In the genomic region with DNA sequence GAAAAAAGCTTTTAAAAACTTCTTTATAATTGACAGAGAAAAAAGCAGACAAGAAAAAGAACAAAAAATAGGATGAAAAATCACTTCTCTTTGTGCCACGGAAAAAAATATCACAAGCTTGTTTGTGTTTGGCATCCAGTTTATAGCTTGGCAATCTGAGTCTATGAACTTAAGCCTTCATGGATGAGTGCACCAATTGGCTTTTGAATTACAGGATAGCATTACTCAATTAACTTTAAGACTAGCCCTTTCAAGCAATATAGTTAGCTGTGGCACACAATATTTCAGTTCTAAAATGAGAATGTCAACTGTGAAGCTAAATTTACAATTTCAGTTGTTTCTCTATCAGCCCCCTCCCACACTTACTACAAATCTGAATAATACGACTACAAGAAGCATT, we compare ENCODE assay signal across 20 cellular contexts. TPM values are rescaled to one million over a fixed set of nuclear protein-coding genes. Genes with fewer than 3 reads are reported as not detected.
DNase-seq lines count a peak whose midpoint lies in the region; ATAC-seq and TF ChIP-seq lines count a peak whose summit lies in the region.
"Had no signal": no experiment of that assay in that cellular context is flagged by ENCODE, and none has a peak within 500 bp of the region (broad histone marks: within the 10 kb centered on the region; RNA-seq: fewer than 3 reads in every experiment).

No MANE protein-coding gene starts in this region.

- DNase-seq in A673 (ENCODE audit: low spot score): peak; percentile 17
- peak; percentile 75 for DNase-seq in DMS79 treated with DMSO at 0.1 percent for 48 hours (lab: John Stamatoyannopoulos, UW)
- peak; percentile 79 for DNase-seq in NCI-H69 (lab: John Stamatoyannopoulos, UW)
- no peak for DNase-seq in NCI-H774 (lab: John Stamatoyannopoulos, UW)
- DNase-seq in GM19238 (ENCODE audit: insufficient read length, low spot score): no peak
- no peak for DNase-seq in gastrocnemius medialis
- DNase-seq in T-helper 17 cell: no peak
- DNase-seq: activated CD4-positive, alpha-beta T cell treated with anti-CD3 and anti-CD28 coated beads for 4 hours; activated effector memory CD4-positive, alpha-beta T cell treated with anti-CD3 and anti-CD28 coated beads, Interleukin-2, amount 50 U/mL, for 16 hours; Caco-2; GDM1; heart right ventricle; IMR-90; MG63; Peyer's patch had no signal

- H3K27ac Mint-ChIP-seq in nephron (peak overlapping the region; percentile 64 to 88 (median 80)), T-helper 17 cell (no peak overlapping the region)

- POLR2A ChIA-PET in A673 (lab: Charles Lee; ENCODE audit: low non-redundant PET): no interaction called here

- CTCF ChIA-PET in A673 (lab: Charles Lee): interaction anchor here (1.0 kb wide), 1 partner anchor 9 kb away, joined by 8 read pairs; a partner anchor contains a TSS

- H3K4me3 Mint-ChIP-seq in nephron (peak overlapping the region in 1 of 3 experiments; percentile 28), T-helper 17 cell (no peak overlapping the region)

- no peaks in the 10 kb centered on the region for H3K27me3 ChIP-seq in A673 (replicated peaks; ENCODE audit: insufficient read depth, low read depth, low read length, poor library complexity)
- no peaks in the 10 kb centered on the region for H3K27me3 ChIP-seq in gastrocnemius medialis
- H3K27me3 ChIP-seq: Peyer's patch had no signal

- no peak for TF ChIP-seq POLR2A in gastrocnemius medialis (IDR thresholded peaks at IDR 0.05)

- H3K9me3 ChIP-seq in A673 (ENCODE audit: low read depth, low read length, poor library complexity, severe bottlenecking) (no peaks in the 10 kb centered on the region), gastrocnemius medialis (no peaks in the 10 kb centered on the region), T-helper 17 cell (ENCODE audit: control insufficient read depth, low read length, poor library complexity, severe bottlenecking) (peaks cover 2% of the 10 kb centered on the region)
- H3K9me3 ChIP-seq: Caco-2, heart right ventricle, MG63, neutrophil, Peyer's patch had no signal

- no peak for TF ChIP-seq CTCF in A673 (conservative IDR thresholded peaks at IDR 0.05; ENCODE audit: low read depth, low read length)
- no peak for TF ChIP-seq CTCF in nephron (IDR thresholded peaks at IDR 0.05; ENCODE audit: unreplicated experiment in 3 of 3)
- TF ChIP-seq CTCF in gastrocnemius medialis (IDR thresholded peaks at IDR 0.05 in 4 of 5, conservative IDR thresholded peaks at IDR 0.05 in 1 of 5): no peak

- H3K27me3 Mint-ChIP-seq in nephron (ENCODE audit: low read depth) (no peaks in the 10 kb centered on the region), T-helper 17 cell (peaks cover 59% of the 10 kb centered on the region)

- H3K27ac ChIP-seq in A673 (ENCODE audit: low read depth, low read length, poor library complexity, severe bottlenecking) (no peak overlapping the region), gastrocnemius medialis (no peak overlapping the region)
- H3K27ac ChIP-seq: heart right ventricle, neutrophil, SK-N-MC had no signal

- H3K4me3 ChIP-seq in A673 (ENCODE audit: low read depth, low read length, poor library complexity, severe bottlenecking) (no peak overlapping the region), gastrocnemius medialis (no peak overlapping the region)
- H3K4me3 ChIP-seq: GM12878, heart right ventricle, MG63, Peyer's patch, SK-N-MC had no signal

- in situ Hi-C loops in gastrocnemius medialis (cut with MboI; ENCODE audit: low sequenced_read_pairs in 4 of 4): no loop called here

- H3K4me1 ChIP-seq in A673 (ENCODE audit: insufficient read depth, low read length, poor library complexity, severe bottlenecking) (peaks cover 5% of the 10 kb centered on the region), gastrocnemius medialis (peaks cover 8 to 18% of the 10 kb centered on the region in 2 donors)
- H3K4me1 ChIP-seq: Caco-2, Peyer's patch had no signal

- H3K9me3 Mint-ChIP-seq in nephron: no peaks in the 10 kb centered on the region

- peaks cover 36% of the 10 kb centered on the region for H3K4me1 Mint-ChIP-seq in nephron
- H3K4me1 Mint-ChIP-seq in T-helper 17 cell: peaks cover 2% of the 10 kb centered on the region

- no peaks in the 10 kb centered on the region for H3K36me3 Mint-ChIP-seq in nephron (ENCODE audit: low read depth)
- peaks cover 2% of the 10 kb centered on the region for H3K36me3 Mint-ChIP-seq in T-helper 17 cell (ENCODE audit: low read depth)

- H3K36me3 ChIP-seq in A673 (ENCODE audit: insufficient read depth, low read length, poor library complexity, severe bottlenecking): no peaks in the 10 kb centered on the region
- no peaks in the 10 kb centered on the region for H3K36me3 ChIP-seq in gastrocnemius medialis
- H3K36me3 ChIP-seq: heart right ventricle, MG63, neutrophil, Peyer's patch had no signal

- intact Hi-C loops in A673 (cut with micrococcal nuclease; ENCODE audit: unreplicated experiment): no loop called here
- intact Hi-C loops in gastrocnemius medialis (cut with DNase I; ENCODE audit: low total_unique reads): no loop called here

- BruUV-seq in A673 (replicated peaks; lab: Mats Ljungman, UMichigan): no TSS peak

- ATAC-seq in gastrocnemius medialis (no peak), T-helper 17 cell (no peak)
- ATAC-seq: GM12878, heart right ventricle, sciatic nerve had no signal

RNA-seq across cellular contexts. Expression of a gene that starts 8.3 kb away (rescaled TPM):
- total RNA-seq in A673 (2021) (0.35 TPM in 1 of 2 replicates, not detected in the other), gastrocnemius medialis (1 to 10 TPM; 4.3 to 6.5 (median 5.8) TPM), T-helper 17 cell (not detected)
- total RNA-seq: Caco-2, IMR-90 had no signal

Comparison
In these comparisons a context has a peak if more than half of its experiments do, and no peak if none do; other contexts are left out.
1. DNase-seq: peak in A673 (single experiment), DMS79 treated with DMSO at 0.1 percent for 48 hours (single experiment) and NCI-H69 (single experiment); none in NCI-H774 (single experiment), GM19238 (single experiment), gastrocnemius medialis (0 of 2) and T-helper 17 cell (0 of 3).